In the genomic region with DNA sequence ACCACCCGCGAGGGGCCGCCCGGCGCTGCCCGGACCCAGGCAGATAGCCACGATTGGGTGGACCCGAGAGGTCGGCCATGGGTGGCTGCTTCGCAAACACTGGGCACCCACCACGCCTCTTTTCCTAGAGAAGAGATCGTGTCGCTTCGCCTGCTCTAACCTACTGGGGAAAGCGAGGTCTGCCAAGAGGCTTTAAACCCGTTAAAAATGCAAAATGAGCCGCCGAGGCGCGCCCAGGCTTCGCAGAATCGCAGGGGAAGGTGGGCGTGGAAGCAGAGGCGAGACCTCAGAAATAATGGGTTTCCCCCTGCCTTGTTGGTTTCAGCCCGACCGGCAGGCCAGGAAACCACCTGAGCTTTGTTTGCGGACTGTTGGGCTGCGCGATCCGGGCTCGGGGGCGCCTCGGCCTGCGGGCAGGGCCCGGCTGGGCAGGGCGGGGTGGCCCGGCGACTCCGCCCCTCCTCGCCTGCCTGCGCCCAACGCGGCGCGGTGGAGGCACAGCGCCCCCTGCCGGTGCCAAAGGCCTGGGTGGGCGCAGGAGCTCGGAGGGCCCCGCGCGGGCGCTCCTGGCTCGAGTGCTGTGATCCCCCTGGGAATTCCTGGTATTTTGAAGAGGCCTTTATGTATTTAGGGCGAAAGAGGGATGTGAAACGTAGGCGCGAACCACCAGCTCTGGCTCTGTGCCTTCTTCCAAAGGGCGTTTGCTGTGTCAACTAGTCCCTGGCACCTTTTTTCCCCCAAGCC, we compare ENCODE assay signal across 8 cellular contexts. TPM values are rescaled to one million over a fixed set of nuclear protein-coding genes. Genes with fewer than 3 reads are reported as not detected.
DNase-seq lines count a peak whose midpoint lies in the region; ATAC-seq and TF ChIP-seq lines count a peak whose summit lies in the region.

No MANE protein-coding gene starts in this region.

- H3K4me3 ChIP-seq in GM12875 (ENCODE audit: low read depth, low read length) (peak overlapping the region; percentile 72), right atrium auricular region (peak overlapping the region; percentile 60 to 78), vagina (peak overlapping the region; percentile 72 to 79)

- peak; percentile 87 for TF ChIP-seq CTCF in GM12875 (IDR thresholded peaks at IDR 0.05; ENCODE audit: borderline replicate concordance, insufficient read depth, low read depth, low read length)
- peak; percentile 94 to 97 for TF ChIP-seq CTCF in right atrium auricular region (IDR thresholded peaks at IDR 0.05)
- TF ChIP-seq CTCF in vagina (IDR thresholded peaks at IDR 0.05), result peak; percentile 82 to 99 (median 86)

- peak in 1 of 2 donors; percentile 72 for TF ChIP-seq POLR2A in vagina (IDR thresholded peaks at IDR 0.05)

- no peaks in the 10 kb centered on the region for H3K27me3 ChIP-seq in right atrium auricular region
- no peaks in the 10 kb centered on the region for H3K27me3 ChIP-seq in vagina

- no peaks in the 10 kb centered on the region for H3K9me3 ChIP-seq in right atrium auricular region
- no peaks in the 10 kb centered on the region for H3K9me3 ChIP-seq in vagina

- intact Hi-C loops in vagina (cut with DNase I), result no loop called here

- H3K4me1 ChIP-seq in right atrium auricular region (peaks cover 0 to 10% of the 10 kb centered on the region in 2 donors), vagina (peaks cover 20% of the 10 kb centered on the region)

- H3K27ac ChIP-seq in right atrium auricular region (peak overlapping the region; percentile 94 to 95), vagina (peak overlapping the region; percentile 96)

- H3K36me3 ChIP-seq in right atrium auricular region (no peaks in the 10 kb centered on the region), vagina (no peaks in the 10 kb centered on the region)

- peak; percentile 86 for ATAC-seq in HG02642 (IDR thresholded peaks at IDR 0.05; ENCODE audit: poor library complexity, unreplicated experiment)

- DNase-seq in NCI-H128 (lab: John Stamatoyannopoulos, UW; ENCODE audit: unreplicated experiment) (peak; percentile 87), T-helper 1 cell (peak; percentile 25 to 70 (median 42)), amygdala (lab: John Stamatoyannopoulos, UW) (peak; percentile 18 to 88 (median 72)), right atrium auricular region (ENCODE audit: low spot score) (peak; percentile 85), pulmonary artery endothelial cell (ENCODE audit: low read depth, low spot score) (peak; percentile 70), vagina (ENCODE audit: extremely low spot score in 2 of 2) (peak in 1 of 2 donors; percentile 96)

RNA-seq across cellular contexts. Expression of a gene that starts 1.6 kb away (rescaled TPM):
- total RNA-seq in right atrium auricular region, result 10 to 100 TPM in 1 of 2 donors, 1 to 10 TPM in 1; 9.8 to 13.5 TPM
- 171 TPM in 2 replicates for total RNA-seq in pulmonary artery endothelial cell
- 46.4 TPM for total RNA-seq in vagina
